ENCODE assay signal across 1 cellular context in the genomic region with DNA sequence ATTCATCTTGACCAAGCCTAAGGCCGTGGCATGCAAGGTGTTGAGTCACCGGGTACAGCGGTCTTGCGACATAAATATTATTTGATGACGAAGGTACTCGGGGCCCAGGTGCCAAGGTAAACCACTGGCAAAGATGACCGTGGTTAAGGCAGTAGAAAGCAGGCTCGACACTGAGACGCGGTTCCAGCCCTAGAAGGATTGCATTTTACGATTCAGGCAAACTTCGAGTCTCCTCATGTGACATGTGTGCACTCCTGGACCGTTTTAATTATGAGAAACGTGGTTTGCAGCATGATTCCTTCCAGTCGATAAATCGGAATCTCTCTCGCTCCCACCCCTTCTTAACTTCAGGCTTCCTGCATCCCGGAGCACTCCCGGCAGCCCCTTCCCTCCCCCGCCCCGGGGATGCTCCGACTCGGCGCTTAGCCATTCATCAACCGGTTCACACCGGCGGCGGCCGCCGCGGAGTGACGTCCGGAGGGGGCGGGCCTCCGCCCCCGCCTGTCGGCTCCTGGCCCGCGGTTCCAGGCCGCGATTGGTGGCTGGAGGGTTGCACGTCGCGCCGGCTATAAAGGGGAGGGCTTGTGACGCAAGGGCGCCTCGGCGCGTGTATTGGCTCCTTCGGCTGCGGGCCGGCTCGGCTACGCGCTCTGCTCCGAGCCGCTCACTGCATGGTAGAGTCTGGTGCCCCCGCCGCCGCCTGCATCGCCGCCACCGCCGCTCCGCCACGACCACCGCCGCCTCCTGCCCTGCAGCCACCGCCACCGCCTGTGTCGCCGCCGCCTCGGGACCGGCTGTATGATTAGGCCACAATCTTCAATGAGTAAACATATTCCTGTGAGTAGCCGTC.
TF ChIP-seq lines count a peak whose summit lies in the region.

A gene (plus strand): TSS at position 598 of the 850 bp plus-strand sequence.
A gene (plus strand): TSS at position 598 of the 850 bp plus-strand sequence. CDS start 4,401 bp downstream, outside the sequence.

TF ChIP-seq in GM12878, 131 proteins besides CTCF, POLR2A, EP300 and RAD21 (continued from another document):
- TF ChIP-seq, protein P1, sequence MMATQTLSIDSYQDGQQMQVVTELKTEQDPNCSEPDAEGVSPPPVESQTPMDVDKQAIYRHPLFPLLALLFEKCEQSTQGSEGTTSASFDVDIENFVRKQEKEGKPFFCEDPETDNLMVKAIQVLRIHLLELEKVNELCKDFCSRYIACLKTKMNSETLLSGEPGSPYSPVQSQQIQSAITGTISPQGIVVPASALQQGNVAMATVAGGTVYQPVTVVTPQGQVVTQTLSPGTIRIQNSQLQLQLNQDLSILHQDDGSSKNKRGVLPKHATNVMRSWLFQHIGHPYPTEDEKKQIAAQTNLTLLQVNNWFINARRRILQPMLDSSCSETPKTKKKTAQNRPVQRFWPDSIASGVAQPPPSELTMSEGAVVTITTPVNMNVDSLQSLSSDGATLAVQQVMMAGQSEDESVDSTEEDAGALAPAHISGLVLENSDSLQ (IDR thresholded peaks at IDR 0.05) = peak; percentile 90
- peak; percentile 89; the same call in 1 of the 2 replicates for TF ChIP-seq BACH1 (IDR thresholded peaks at IDR 0.05; ENCODE audit: borderline replicate concordance)
- TF ChIP-seq, protein P2, sequence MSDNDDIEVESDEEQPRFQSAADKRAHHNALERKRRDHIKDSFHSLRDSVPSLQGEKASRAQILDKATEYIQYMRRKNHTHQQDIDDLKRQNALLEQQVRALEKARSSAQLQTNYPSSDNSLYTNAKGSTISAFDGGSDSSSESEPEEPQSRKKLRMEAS (IDR thresholded peaks at IDR 0.05; ENCODE audit: low read depth, low read length) = peak; percentile 47; the same call in 1 of the 2 replicates
- TF ChIP-seq, protein P3, sequence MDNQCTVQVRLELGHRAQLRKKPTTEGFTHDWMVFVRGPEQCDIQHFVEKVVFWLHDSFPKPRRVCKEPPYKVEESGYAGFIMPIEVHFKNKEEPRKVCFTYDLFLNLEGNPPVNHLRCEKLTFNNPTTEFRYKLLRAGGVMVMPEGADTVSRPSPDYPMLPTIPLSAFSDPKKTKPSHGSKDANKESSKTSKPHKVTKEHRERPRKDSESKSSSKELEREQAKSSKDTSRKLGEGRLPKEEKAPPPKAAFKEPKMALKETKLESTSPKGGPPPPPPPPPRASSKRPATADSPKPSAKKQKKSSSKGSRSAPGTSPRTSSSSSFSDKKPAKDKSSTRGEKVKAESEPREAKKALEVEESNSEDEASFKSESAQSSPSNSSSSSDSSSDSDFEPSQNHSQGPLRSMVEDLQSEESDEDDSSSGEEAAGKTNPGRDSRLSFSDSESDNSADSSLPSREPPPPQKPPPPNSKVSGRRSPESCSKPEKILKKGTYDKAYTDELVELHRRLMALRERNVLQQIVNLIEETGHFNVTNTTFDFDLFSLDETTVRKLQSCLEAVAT (IDR thresholded peaks at IDR 0.05) = peak; percentile 71; the same call in 1 of the 2 replicates
- TF ChIP-seq CHD2 (IDR thresholded peaks at IDR 0.05; ENCODE audit: borderline replicate concordance, low read depth, low read length) = peak; percentile 77
- TF ChIP-seq POLR2AphosphoS2 (IDR thresholded peaks at IDR 0.05; ENCODE audit: low read depth, low read length) = peak; percentile 90
- TF ChIP-seq, protein P4, sequence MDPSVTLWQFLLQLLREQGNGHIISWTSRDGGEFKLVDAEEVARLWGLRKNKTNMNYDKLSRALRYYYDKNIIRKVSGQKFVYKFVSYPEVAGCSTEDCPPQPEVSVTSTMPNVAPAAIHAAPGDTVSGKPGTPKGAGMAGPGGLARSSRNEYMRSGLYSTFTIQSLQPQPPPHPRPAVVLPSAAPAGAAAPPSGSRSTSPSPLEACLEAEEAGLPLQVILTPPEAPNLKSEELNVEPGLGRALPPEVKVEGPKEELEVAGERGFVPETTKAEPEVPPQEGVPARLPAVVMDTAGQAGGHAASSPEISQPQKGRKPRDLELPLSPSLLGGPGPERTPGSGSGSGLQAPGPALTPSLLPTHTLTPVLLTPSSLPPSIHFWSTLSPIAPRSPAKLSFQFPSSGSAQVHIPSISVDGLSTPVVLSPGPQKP (IDR thresholded peaks at IDR 0.05; ENCODE audit: low read depth, low read length) = 0 out of 2 replicates have a peak, but pooled peaks have one; percentile 22
- no peak for TF ChIP-seq SMC3 (IDR thresholded peaks at IDR 0.05; ENCODE audit: borderline replicate concordance, low read length)
- TF ChIP-seq, protein P5, sequence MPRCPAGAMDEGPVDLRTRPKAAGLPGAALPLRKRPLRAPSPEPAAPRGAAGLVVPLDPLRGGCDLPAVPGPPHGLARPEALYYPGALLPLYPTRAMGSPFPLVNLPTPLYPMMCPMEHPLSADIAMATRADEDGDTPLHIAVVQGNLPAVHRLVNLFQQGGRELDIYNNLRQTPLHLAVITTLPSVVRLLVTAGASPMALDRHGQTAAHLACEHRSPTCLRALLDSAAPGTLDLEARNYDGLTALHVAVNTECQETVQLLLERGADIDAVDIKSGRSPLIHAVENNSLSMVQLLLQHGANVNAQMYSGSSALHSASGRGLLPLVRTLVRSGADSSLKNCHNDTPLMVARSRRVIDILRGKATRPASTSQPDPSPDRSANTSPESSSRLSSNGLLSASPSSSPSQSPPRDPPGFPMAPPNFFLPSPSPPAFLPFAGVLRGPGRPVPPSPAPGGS (IDR thresholded peaks at IDR 0.05; ENCODE audit: borderline replicate concordance, insufficient read depth, low read depth, low read length, poor library complexity, severe bottlenecking) = no peak
- TF ChIP-seq CEBPB (IDR thresholded peaks at IDR 0.05; ENCODE audit: borderline replicate concordance in 1 of 2, low read depth in 2 of 2, low read length in 2 of 2) = peak in 1 of 2 experiments; percentile 13; a peak in 2 of 4 replicates
- TF ChIP-seq, protein P6, sequence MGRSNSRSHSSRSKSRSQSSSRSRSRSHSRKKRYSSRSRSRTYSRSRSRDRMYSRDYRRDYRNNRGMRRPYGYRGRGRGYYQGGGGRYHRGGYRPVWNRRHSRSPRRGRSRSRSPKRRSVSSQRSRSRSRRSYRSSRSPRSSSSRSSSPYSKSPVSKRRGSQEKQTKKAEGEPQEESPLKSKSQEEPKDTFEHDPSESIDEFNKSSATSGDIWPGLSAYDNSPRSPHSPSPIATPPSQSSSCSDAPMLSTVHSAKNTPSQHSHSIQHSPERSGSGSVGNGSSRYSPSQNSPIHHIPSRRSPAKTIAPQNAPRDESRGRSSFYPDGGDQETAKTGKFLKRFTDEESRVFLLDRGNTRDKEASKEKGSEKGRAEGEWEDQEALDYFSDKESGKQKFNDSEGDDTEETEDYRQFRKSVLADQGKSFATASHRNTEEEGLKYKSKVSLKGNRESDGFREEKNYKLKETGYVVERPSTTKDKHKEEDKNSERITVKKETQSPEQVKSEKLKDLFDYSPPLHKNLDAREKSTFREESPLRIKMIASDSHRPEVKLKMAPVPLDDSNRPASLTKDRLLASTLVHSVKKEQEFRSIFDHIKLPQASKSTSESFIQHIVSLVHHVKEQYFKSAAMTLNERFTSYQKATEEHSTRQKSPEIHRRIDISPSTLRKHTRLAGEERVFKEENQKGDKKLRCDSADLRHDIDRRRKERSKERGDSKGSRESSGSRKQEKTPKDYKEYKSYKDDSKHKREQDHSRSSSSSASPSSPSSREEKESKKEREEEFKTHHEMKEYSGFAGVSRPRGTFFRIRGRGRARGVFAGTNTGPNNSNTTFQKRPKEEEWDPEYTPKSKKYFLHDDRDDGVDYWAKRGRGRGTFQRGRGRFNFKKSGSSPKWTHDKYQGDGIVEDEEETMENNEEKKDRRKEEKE (IDR thresholded peaks at IDR 0.05) = no peak
- TF ChIP-seq YY1 (IDR thresholded peaks at IDR 0.05; ENCODE audit: low read depth, low read length) = peak; percentile 54; the same call in 1 of the 2 replicates
- peak; percentile 14; the same call in 1 of the 2 replicates for TF ChIP-seq TCF12 (IDR thresholded peaks at IDR 0.05; ENCODE audit: low read depth, low read length)
- peak; percentile 74 for TF ChIP-seq DPF2 (IDR thresholded peaks at IDR 0.05)
- TF ChIP-seq TBL1XR1 (IDR thresholded peaks at IDR 0.05; ENCODE audit: low read depth, low read length) = peak; percentile 40; the same call in 1 of the 2 replicates
- TF ChIP-seq SMARCA5 (IDR thresholded peaks at IDR 0.05) = peak; percentile 44; the same call in 1 of the 2 replicates
- peak; percentile 40 for TF ChIP-seq KLF5 (IDR thresholded peaks at IDR 0.05; ENCODE audit: partially characterized antibody)
- 0 out of 2 replicates have a peak, but pooled peaks have one; percentile 19 for TF ChIP-seq RAD51 (IDR thresholded peaks at IDR 0.05)
- TF ChIP-seq PAX5 (IDR thresholded peaks at IDR 0.05; ENCODE audit: borderline replicate concordance, low read depth, low read length) = peak; percentile 63; the same call in 1 of the 2 replicates
- 0 out of 2 replicates have a peak, but pooled peaks have one; percentile 27 for TF ChIP-seq JUND (IDR thresholded peaks at IDR 0.05; ENCODE audit: low read depth, low read length)
